ENCODE assay signal across 28 cellular contexts in the genomic region with DNA sequence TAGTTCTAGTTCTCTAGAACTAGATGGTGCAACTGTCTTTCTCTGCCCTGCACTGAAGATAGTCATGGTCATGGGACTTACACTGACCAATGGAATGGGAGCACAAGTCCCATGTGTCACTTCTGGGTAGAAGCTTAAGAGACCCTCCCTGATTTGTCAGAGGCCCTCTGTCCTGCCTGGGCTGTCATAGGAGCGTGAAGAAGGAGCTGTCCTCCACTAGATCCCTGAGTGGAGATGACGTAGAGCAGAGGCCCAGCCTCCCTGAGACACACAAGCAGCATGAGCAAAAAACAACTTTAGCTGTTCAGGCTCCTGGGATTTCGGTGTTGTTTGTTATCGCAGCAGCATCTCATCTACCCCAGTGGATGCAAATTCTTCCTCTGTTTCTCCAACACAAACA.
"Had no signal": no experiment of that assay in that cellular context is flagged by ENCODE, and none has a peak within 500 bp of the region (broad histone marks: within the 10 kb centered on the region; RNA-seq: fewer than 3 reads in every experiment).

No MANE protein-coding gene starts in this region.

- H3K4me1 ChIP-seq: colonic mucosa, lower lobe of right lung, psoas muscle, suprapubic skin, transverse colon, upper lobe of right lung, uterus had no signal

- H3K9me3 ChIP-seq: colonic mucosa, esophagus muscularis mucosa, heart right ventricle, lower lobe of right lung, ovary, psoas muscle, suprapubic skin, transverse colon, upper lobe of right lung, uterus had no signal

- H3K4me3 ChIP-seq: colonic mucosa, esophagus muscularis mucosa, heart right ventricle, lower lobe of right lung, ovary, psoas muscle, suprapubic skin, transverse colon, upper lobe of right lung, uterus had no signal

- H3K36me3 ChIP-seq: colonic mucosa, esophagus muscularis mucosa, heart right ventricle, lower lobe of right lung, ovary, suprapubic skin, transverse colon, upper lobe of right lung, uterus had no signal

- H3K27me3 ChIP-seq: colonic mucosa, esophagus muscularis mucosa, ovary, transverse colon, upper lobe of right lung, uterus had no signal

- FAIRE-seq: endothelial cell of umbilical vein, keratinocyte, small intestine had no signal

- H3K27ac ChIP-seq: colonic mucosa, esophagus muscularis mucosa, heart right ventricle, lower lobe of right lung, psoas muscle, suprapubic skin, transverse colon, upper lobe of right lung, uterus had no signal

- DNase-seq: colonic mucosa; effector CD8-positive, alpha-beta T cell; foreskin melanocyte; glutamatergic neuron; heart right ventricle; hippocampal formation; immature natural killer cell; left ventricle myocardium superior; lower lobe of right lung; natural killer cell; occipital lobe; ovary; posterior cingulate gyrus; psoas muscle; right cardiac atrium; small intestine; stimulated activated CD4-positive, alpha-beta T cell treated with anti-CD3 and anti-CD28 coated beads, Interleukin-15, amount 100 ng/mL, for 24 hours; stimulated activated CD4-positive, alpha-beta T cell treated with anti-CD3 and anti-CD28 coated beads, Interleukin-4, amount 100 ng/mL, for 1 hour; stimulated activated CD8-positive, alpha-beta memory T cell treated with anti-CD3 and anti-CD28 coated beads, Interleukin-4, amount 100 ng/mL, for 48 hours; stimulated activated naive CD4-positive, alpha-beta T cell; stimulated activated naive CD8-positive, alpha-beta T cell treated with anti-CD3 and anti-CD28 coated beads, Interleukin-15, amount 100 ng/mL, for 72 hours; transverse colon; upper lobe of right lung; uterus had no signal

- ATAC-seq: heart right ventricle; left ventricle myocardium superior; lower lobe of right lung; natural killer cell; psoas muscle; right cardiac atrium; stimulated activated naive CD8-positive, alpha-beta T cell treated with anti-CD3 and anti-CD28 coated beads, Interleukin-15, amount 100 ng/mL, for 72 hours; upper lobe of right lung had no signal
